Comparison of ENCODE assay signal across 14 cellular contexts in genomic region chr1:12339861-12340557, GRCh38.
DNase-seq lines count a peak whose midpoint lies in the region; ATAC-seq and TF ChIP-seq lines count a peak whose summit lies in the region.
"Had no signal": no experiment of that assay in that cellular context is flagged by ENCODE, and none has a peak within 500 bp of the region (broad histone marks: within the 10 kb centered on the region; RNA-seq: fewer than 3 reads in every experiment).

No MANE protein-coding gene starts in this region.

- TF ChIP-seq CTCF in esophagus squamous epithelium (IDR thresholded peaks at IDR 0.05): no peak

- DNase-seq in NCI-H128 (lab: John Stamatoyannopoulos, UW; ENCODE audit: unreplicated experiment) (peak; percentile 81), NCI-H748 (lab: John Stamatoyannopoulos, UW; ENCODE audit: unreplicated experiment) (peak; percentile 80), esophagus squamous epithelium (lab: John Stamatoyannopoulos, UW) (no peak)
- DNase-seq in activated T-cell treated with anti-CD3 and anti-CD28 coated beads, Interleukin-2, amount 50 U/mL, for 4 hours: no peak
- DNase-seq in stimulated activated naive B cell treated with anti-CD40 and anti-IgM and Interleukin-4, amounts not matched to agents 10 μg/mL and 1 μg/mL and 100 μg/mL, for 72 hours: no peak
- DNase-seq: Caco-2; naive B cell; stimulated activated CD8-positive, alpha-beta memory T cell treated with anti-CD3 and anti-CD28 coated beads, Interleukin-4, amount 100 ng/mL, for 48 hours had no signal

- 69 to 79% methylated on average over 4 of the region's 4 CpGs for WGBS in esophagus squamous epithelium, 2 donors
- WGBS in thymus: 40% methylated on average over 4 of the region's 4 CpGs

- H3K4me3 ChIP-seq in esophagus squamous epithelium (no peak overlapping the region), thymus (ENCODE audit: low read length) (peak overlapping the region; percentile 11)
- H3K4me3 ChIP-seq: ascending aorta, GM12878, skin epidermis had no signal

- H3K36me3 Mint-ChIP-seq in activated T-cell treated with anti-CD3 and anti-CD28 coated beads, Interleukin-2, amount 50 U/mL, for 4 hours (ENCODE audit: insufficient read depth): peaks cover 38% of the 10 kb centered on the region
- peaks cover 35 to 53% of the 10 kb centered on the region in 2 donors for H3K36me3 Mint-ChIP-seq in stimulated activated naive B cell treated with anti-CD40 and anti-IgM and Interleukin-4, amounts not matched to agents 10 μg/mL and 1 μg/mL and 100 μg/mL, for 72 hours

- ATAC-seq in activated T-cell treated with anti-CD3 and anti-CD28 coated beads, Interleukin-2, amount 50 U/mL, for 4 hours: no peak
- no peak for ATAC-seq in stimulated activated naive B cell treated with anti-CD40 and anti-IgM and Interleukin-4, amounts not matched to agents 10 μg/mL and 1 μg/mL and 100 μg/mL, for 72 hours (replicated peaks)
- ATAC-seq in HG02981 (IDR thresholded peaks at IDR 0.05; ENCODE audit: unreplicated experiment): no peak
- ATAC-seq in GM18867 (IDR thresholded peaks at IDR 0.05; ENCODE audit: unreplicated experiment): no peak
- ATAC-seq: GM12878 had no signal

- H3K4me1 Mint-ChIP-seq in activated T-cell treated with anti-CD3 and anti-CD28 coated beads, Interleukin-2, amount 50 U/mL, for 4 hours (ENCODE audit: low read depth): peaks cover 45% of the 10 kb centered on the region
- H3K4me1 Mint-ChIP-seq in stimulated activated naive B cell treated with anti-CD40 and anti-IgM and Interleukin-4, amounts not matched to agents 10 μg/mL and 1 μg/mL and 100 μg/mL, for 72 hours: peaks cover 27 to 43% of the 10 kb centered on the region in 2 donors

- no peaks in the 10 kb centered on the region for H3K27me3 Mint-ChIP-seq in activated T-cell treated with anti-CD3 and anti-CD28 coated beads, Interleukin-2, amount 50 U/mL, for 4 hours (ENCODE audit: low read depth)
- H3K27me3 Mint-ChIP-seq in stimulated activated naive B cell treated with anti-CD40 and anti-IgM and Interleukin-4, amounts not matched to agents 10 μg/mL and 1 μg/mL and 100 μg/mL, for 72 hours: no peaks in the 10 kb centered on the region
- H3K27me3 Mint-ChIP-seq: naive B cell had no signal

- no peak overlapping the region for H3K4me3 Mint-ChIP-seq in activated T-cell treated with anti-CD3 and anti-CD28 coated beads, Interleukin-2, amount 50 U/mL, for 4 hours
- no peak overlapping the region for H3K4me3 Mint-ChIP-seq in stimulated activated naive B cell treated with anti-CD40 and anti-IgM and Interleukin-4, amounts not matched to agents 10 μg/mL and 1 μg/mL and 100 μg/mL, for 72 hours
- H3K4me3 Mint-ChIP-seq: naive B cell had no signal

- intact Hi-C loops in esophagus squamous epithelium (cut with DNase I): no loop called here

- H3K27me3 ChIP-seq in esophagus squamous epithelium (no peaks in the 10 kb centered on the region), thymus (ENCODE audit: control insufficient read depth, insufficient read depth) (no peaks in the 10 kb centered on the region)
- H3K27me3 ChIP-seq: ascending aorta had no signal

- no peaks in the 10 kb centered on the region for H3K9me3 Mint-ChIP-seq in activated T-cell treated with anti-CD3 and anti-CD28 coated beads, Interleukin-2, amount 50 U/mL, for 4 hours
- H3K9me3 Mint-ChIP-seq in stimulated activated naive B cell treated with anti-CD40 and anti-IgM and Interleukin-4, amounts not matched to agents 10 μg/mL and 1 μg/mL and 100 μg/mL, for 72 hours: no peaks in the 10 kb centered on the region
- H3K9me3 Mint-ChIP-seq: naive B cell had no signal

- TF ChIP-seq POLR2A in esophagus squamous epithelium (IDR thresholded peaks at IDR 0.05): no peak

- H3K27ac ChIP-seq in esophagus squamous epithelium (peak overlapping the region in 3 of 4 donors; percentile 25 to 56 (median 37)), thymus (ENCODE audit: low read depth) (peak overlapping the region; percentile 77)

- no peak overlapping the region for H3K27ac Mint-ChIP-seq in stimulated activated naive B cell treated with anti-CD40 and anti-IgM and Interleukin-4, amounts not matched to agents 10 μg/mL and 1 μg/mL and 100 μg/mL, for 72 hours

- H3K9me3 ChIP-seq in esophagus squamous epithelium (no peaks in the 10 kb centered on the region), thymus (ENCODE audit: control insufficient read depth) (no peaks in the 10 kb centered on the region)
- H3K9me3 ChIP-seq: ascending aorta, Caco-2 had no signal

- H3K4me1 ChIP-seq in esophagus squamous epithelium (peaks cover 0 to 49% (median 0%) of the 10 kb centered on the region in 3 donors), thymus (ENCODE audit: control insufficient read depth, insufficient read depth, low read length) (peaks cover 34% of the 10 kb centered on the region)
- H3K4me1 ChIP-seq: Caco-2 had no signal

- peaks cover 0 to 100% (median 13%) of the 10 kb centered on the region in 3 donors for H3K36me3 ChIP-seq in esophagus squamous epithelium
- no peaks in the 10 kb centered on the region for H3K36me3 ChIP-seq in thymus (ENCODE audit: control insufficient read depth, insufficient read depth)

Comparison
In these comparisons a context has a peak if more than half of its experiments do, and no peak if none do; other contexts are left out.
1. DNase-seq: peak in NCI-H128 (single experiment) and NCI-H748 (single experiment); none in esophagus squamous epithelium (single experiment), activated T-cell treated with anti-CD3 and anti-CD28 coated beads, Interleukin-2, amount 50 U/mL, for 4 hours (single experiment) and stimulated activated naive B cell treated with anti-CD40 and anti-IgM and Interleukin-4, amounts not matched to agents 10 μg/mL and 1 μg/mL and 100 μg/mL, for 72 hours (single experiment).